Comparison of ENCODE assay signal across 10 cellular contexts in the genomic region with DNA sequence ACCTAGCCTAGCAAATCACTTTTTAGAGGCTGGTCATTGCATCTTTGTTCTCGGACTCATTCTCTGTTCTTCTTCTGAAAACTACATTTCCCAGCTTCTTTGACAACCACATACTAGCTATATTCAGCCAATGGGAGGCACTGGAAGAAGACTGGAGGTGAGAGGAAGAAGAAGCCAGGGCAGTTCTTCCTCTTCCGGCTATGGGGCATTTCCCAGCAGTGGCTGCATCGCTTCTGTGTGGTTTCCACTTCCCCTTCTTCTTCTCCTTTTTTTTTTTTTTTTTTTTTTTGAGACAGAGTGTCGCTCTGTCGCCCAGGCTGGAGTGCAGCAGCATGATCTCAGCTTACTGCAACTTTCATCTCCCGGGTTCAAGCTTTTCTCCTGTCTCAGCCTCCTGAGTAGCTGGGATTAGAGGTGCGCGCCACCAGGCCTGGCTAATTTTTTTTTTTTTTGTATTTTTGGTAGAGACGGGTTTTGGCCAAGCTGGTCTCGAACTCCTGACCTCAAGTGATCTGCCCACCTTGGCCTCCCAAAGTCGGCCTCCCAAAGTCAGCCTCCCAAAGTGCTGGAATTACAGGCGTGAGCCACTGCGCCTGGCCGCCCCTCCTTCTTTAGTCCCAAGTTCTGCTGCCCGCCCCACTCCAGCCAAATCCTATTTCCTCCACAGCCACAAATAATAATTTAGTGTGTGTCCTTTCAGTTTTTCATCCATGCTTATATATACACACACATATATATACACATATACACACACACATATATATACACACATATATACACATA. TPM values are rescaled to one million over a fixed set of nuclear protein-coding genes. Genes with fewer than 3 reads are reported as not detected.
DNase-seq lines count a peak whose midpoint lies in the region; ATAC-seq, FAIRE-seq and TF ChIP-seq lines count a peak whose summit lies in the region.
"Had no signal": no experiment of that assay in that cellular context is flagged by ENCODE, and none has a peak within 500 bp of the region (broad histone marks: within the 10 kb centered on the region; RNA-seq: fewer than 3 reads in every experiment).

No MANE protein-coding gene starts in this region.

- peak overlapping the region; percentile 55 for H3K27ac Mint-ChIP-seq in activated T-helper 2 cell treated with anti-CD3 and anti-CD28 coated beads, Interferon-gamma antibody, Interleukin-2, Interleukin-4, amounts not matched to agents 10 μg/mL and 5 μg/mL and 100 μg/mL, durations not matched to agents 14 hours and 24 hours and 36 hours

- no peaks in the 10 kb centered on the region for H3K36me3 Mint-ChIP-seq in activated T-helper 2 cell treated with anti-CD3 and anti-CD28 coated beads, Interferon-gamma antibody, Interleukin-2, Interleukin-4, amounts not matched to agents 10 μg/mL and 5 μg/mL and 100 μg/mL, durations not matched to agents 14 hours and 24 hours and 36 hours (ENCODE audit: low read depth)

- H3K4me3 ChIP-seq in MM.1S (ENCODE audit: low read length) (no peak overlapping the region), small intestine (ENCODE audit: low read depth in 1 of 2, low read length in 2 of 2) (no peak overlapping the region)
- H3K4me3 ChIP-seq: skin epidermis had no signal

- intact Hi-C loops in activated T-helper 2 cell treated with anti-CD3 and anti-CD28 coated beads, Interferon-gamma antibody, Interleukin-2, Interleukin-4, amounts not matched to agents 10 μg/mL and 5 μg/mL and 100 μg/mL, durations not matched to agents 14 hours and 24 hours and 36 hours (cut with micrococcal nuclease): no loop called here

- peak; percentile 16 for DNase-seq in MM.1S
- peak; percentile 37 for DNase-seq in activated T-helper 2 cell treated with anti-CD3 and anti-CD28 coated beads, Interferon-gamma antibody, Interleukin-2, Interleukin-4, amounts not matched to agents 10 μg/mL and 5 μg/mL and 100 μg/mL, durations not matched to agents 14 hours and 24 hours and 36 hours (ENCODE audit: low spot score)
- peak; percentile 29 for DNase-seq in small intestine
- DNase-seq in NCI-H510A treated with DMSO at 0.1 percent for 48 hours (lab: John Stamatoyannopoulos, UW): no peak
- DNase-seq in NCI-H446 (lab: John Stamatoyannopoulos, UW): no peak
- no peak for DNase-seq in DMS79 treated with DMSO at 0.1 percent for 48 hours (lab: John Stamatoyannopoulos, UW)
- DNase-seq: GOT3 had no signal

- peak; percentile 56 for ATAC-seq in GM19035 (IDR thresholded peaks at IDR 0.05; ENCODE audit: unreplicated experiment)
- no peak for ATAC-seq in GM19023 (IDR thresholded peaks at IDR 0.05; ENCODE audit: unreplicated experiment)

- H3K4me2 ChIP-seq in MM.1S (ENCODE audit: low read depth, low read length): no peak overlapping the region

- TF ChIP-seq CTCF in MM.1S (IDR thresholded peaks at IDR 0.05; ENCODE audit: low read length): no peak

- H3K9me3 Mint-ChIP-seq in activated T-helper 2 cell treated with anti-CD3 and anti-CD28 coated beads, Interferon-gamma antibody, Interleukin-2, Interleukin-4, amounts not matched to agents 10 μg/mL and 5 μg/mL and 100 μg/mL, durations not matched to agents 14 hours and 24 hours and 36 hours: no peaks in the 10 kb centered on the region

- 82 to 89% (median 83%) methylated on average over 14 to 15 of the region's 15 CpGs for WGBS in small intestine, 3 donors

- H3K9me2 ChIP-seq in MM.1S (replicated peaks; ENCODE audit: insufficient read depth, low read length): no peaks in the 10 kb centered on the region

- no peaks in the 10 kb centered on the region for H3K79me2 ChIP-seq in MM.1S (ENCODE audit: low read length)

- H3K27me3 Mint-ChIP-seq in activated T-helper 2 cell treated with anti-CD3 and anti-CD28 coated beads, Interferon-gamma antibody, Interleukin-2, Interleukin-4, amounts not matched to agents 10 μg/mL and 5 μg/mL and 100 μg/mL, durations not matched to agents 14 hours and 24 hours and 36 hours (ENCODE audit: low read depth): no peaks in the 10 kb centered on the region

- no peak overlapping the region for H3K9ac ChIP-seq in MM.1S (ENCODE audit: low read length)

- no peak overlapping the region for H3K27ac ChIP-seq in MM.1S (ENCODE audit: low read length)
- H3K27ac ChIP-seq in small intestine (ENCODE audit: low read depth in 1 of 2, low read length in 1 of 2): no peak overlapping the region
- H3K27ac ChIP-seq: skin epidermis had no signal

- no peak overlapping the region for H2AFZ ChIP-seq in MM.1S (ENCODE audit: low read length)

- H3K4me1 ChIP-seq in MM.1S (ENCODE audit: low read length) (no peaks in the 10 kb centered on the region), small intestine (ENCODE audit: control insufficient read depth in 2 of 2, insufficient read depth in 1 of 2, low read depth in 1 of 2, low read length in 1 of 2) (peaks cover 0 to 7% of the 10 kb centered on the region in 2 donors)

- FAIRE-seq in small intestine (lab: Jason Lieb, UNC): no peak

- H4K20me1 ChIP-seq in MM.1S (ENCODE audit: insufficient read depth, low read length): no peaks in the 10 kb centered on the region

- no peaks in the 10 kb centered on the region for H3F3A ChIP-seq in MM.1S (ENCODE audit: insufficient read depth, low read length)

- peaks cover 6% of the 10 kb centered on the region for H3K4me1 Mint-ChIP-seq in activated T-helper 2 cell treated with anti-CD3 and anti-CD28 coated beads, Interferon-gamma antibody, Interleukin-2, Interleukin-4, amounts not matched to agents 10 μg/mL and 5 μg/mL and 100 μg/mL, durations not matched to agents 14 hours and 24 hours and 36 hours (ENCODE audit: low read depth)

- H3K9me3 ChIP-seq in MM.1S (replicated peaks; ENCODE audit: insufficient read depth, low read length) (no peaks in the 10 kb centered on the region), small intestine (ENCODE audit: control insufficient read depth, low read depth) (no peaks in the 10 kb centered on the region)

- H3K27me3 ChIP-seq in MM.1S (replicated peaks; ENCODE audit: insufficient read depth, low read length): no peaks in the 10 kb centered on the region
- no peaks in the 10 kb centered on the region for H3K27me3 ChIP-seq in small intestine (ENCODE audit: control insufficient read depth in 2 of 2, insufficient read depth in 2 of 2, low read length in 2 of 2)

- H3K36me3 ChIP-seq in MM.1S (replicated peaks; ENCODE audit: insufficient read depth, low read length) (no peaks in the 10 kb centered on the region), small intestine (ENCODE audit: control insufficient read depth in 2 of 2, insufficient read depth in 2 of 2, low read length in 2 of 2) (no peaks in the 10 kb centered on the region)

- H3K4me3 Mint-ChIP-seq in activated T-helper 2 cell treated with anti-CD3 and anti-CD28 coated beads, Interferon-gamma antibody, Interleukin-2, Interleukin-4, amounts not matched to agents 10 μg/mL and 5 μg/mL and 100 μg/mL, durations not matched to agents 14 hours and 24 hours and 36 hours (ENCODE audit: low read depth): peak overlapping the region; percentile 60

RNA-seq across cellular contexts. Expression of gene UBAP1, which starts 6.9 kb away (rescaled TPM):
- total RNA-seq in activated T-helper 2 cell treated with anti-CD3 and anti-CD28 coated beads, Interferon-gamma antibody, Interleukin-2, Interleukin-4, amounts not matched to agents 10 μg/mL and 5 μg/mL and 100 μg/mL, durations not matched to agents 14 hours and 24 hours and 36 hours: 33.6 and 33.7 TPM in 2 replicates
- 10 to 100 TPM; 32.6 to 44.1 (median 34.0) TPM for polyA plus RNA-seq in small intestine

RNA-seq across cellular contexts. Expression of gene DCAF12, which starts 45.4 kb away (rescaled TPM):
- total RNA-seq in activated T-helper 2 cell treated with anti-CD3 and anti-CD28 coated beads, Interferon-gamma antibody, Interleukin-2, Interleukin-4, amounts not matched to agents 10 μg/mL and 5 μg/mL and 100 μg/mL, durations not matched to agents 14 hours and 24 hours and 36 hours: 42.8 and 43.5 TPM in 2 replicates
- 10 to 100 TPM; 16.2 to 23.6 (median 17.2) TPM for polyA plus RNA-seq in small intestine

Comparison
In these comparisons a context has a peak if more than half of its experiments do, and no peak if none do; other contexts are left out.
1. DNase-seq: peak in MM.1S (single experiment), activated T-helper 2 cell treated with anti-CD3 and anti-CD28 coated beads, Interferon-gamma antibody, Interleukin-2, Interleukin-4, amounts not matched to agents 10 μg/mL and 5 μg/mL and 100 μg/mL, durations not matched to agents 14 hours and 24 hours and 36 hours (single experiment) and small intestine (single experiment); none in NCI-H510A treated with DMSO at 0.1 percent for 48 hours (single experiment), NCI-H446 (0 of 2) and DMS79 treated with DMSO at 0.1 percent for 48 hours (single experiment).